8 cellular contexts compared by ENCODE assay signal in genomic region chr17:68020451-68020779, GRCh38. TPM values are rescaled to one million over a fixed set of nuclear protein-coding genes. Genes with fewer than 3 reads are reported as not detected.
DNase-seq lines count a peak whose midpoint lies in the region; ATAC-seq lines count a peak whose summit lies in the region.

No MANE protein-coding gene starts in this region.

- peaks cover 4% of the 10 kb centered on the region for H3K36me3 Mint-ChIP-seq in stimulated activated naive CD8-positive, alpha-beta T cell treated with anti-CD3 and anti-CD28 coated beads, Interleukin-15, Interleukin-2, amounts not matched to agents 100 ng/mL and 50 ng/mL, for 24 hours (ENCODE audit: low read depth)

- H3K27me3 ChIP-seq in neuron (ENCODE audit: insufficient read depth, low read length): no peaks in the 10 kb centered on the region

- H3K27ac Mint-ChIP-seq in stimulated activated naive CD8-positive, alpha-beta T cell treated with anti-CD3 and anti-CD28 coated beads, Interleukin-15, Interleukin-2, amounts not matched to agents 100 ng/mL and 50 ng/mL, for 24 hours: peak overlapping the region; percentile 97

- peaks cover 4% of the 10 kb centered on the region for H3K4me1 ChIP-seq in neuron (ENCODE audit: insufficient read depth, low read length)

- H3K4me3 Mint-ChIP-seq in stimulated activated naive CD8-positive, alpha-beta T cell treated with anti-CD3 and anti-CD28 coated beads, Interleukin-15, Interleukin-2, amounts not matched to agents 100 ng/mL and 50 ng/mL, for 24 hours: peak overlapping the region; percentile 91

- no peak for ATAC-seq in stimulated activated naive CD8-positive, alpha-beta T cell treated with anti-CD3 and anti-CD28 coated beads, Interleukin-15, Interleukin-2, amounts not matched to agents 100 U/mL and 50 U/mL, for 24 hours
- peak; percentile 37 for ATAC-seq in esophagus mucosa

- H2AFZ ChIP-seq in neuron (ENCODE audit: low read depth, low read length): peak overlapping the region; percentile 90

- H3K9me3 Mint-ChIP-seq in stimulated activated naive CD8-positive, alpha-beta T cell treated with anti-CD3 and anti-CD28 coated beads, Interleukin-15, Interleukin-2, amounts not matched to agents 100 ng/mL and 50 ng/mL, for 24 hours: no peaks in the 10 kb centered on the region

- no peak for DNase-seq in stimulated activated naive CD8-positive, alpha-beta T cell treated with anti-CD3 and anti-CD28 coated beads, Interleukin-15, Interleukin-2, amounts not matched to agents 100 U/mL and 50 U/mL, for 24 hours
- DNase-seq in RKO (ENCODE audit: low spot score): peak; percentile 39
- DNase-seq in GM03348 (ENCODE audit: low spot score): no peak
- no peak for DNase-seq in globus pallidus (ENCODE audit: low spot score)
- no peak for DNase-seq in germinal center (ENCODE audit: low spot score)

- peak overlapping the region; percentile 74 for H3K4me3 ChIP-seq in neuron (ENCODE audit: low read length)

- H3K9me3 ChIP-seq in neuron (ENCODE audit: low read length): no peaks in the 10 kb centered on the region

- H3K27me3 Mint-ChIP-seq in stimulated activated naive CD8-positive, alpha-beta T cell treated with anti-CD3 and anti-CD28 coated beads, Interleukin-15, Interleukin-2, amounts not matched to agents 100 ng/mL and 50 ng/mL, for 24 hours: peaks cover 4% of the 10 kb centered on the region

- peaks cover 20% of the 10 kb centered on the region for H3K4me1 Mint-ChIP-seq in stimulated activated naive CD8-positive, alpha-beta T cell treated with anti-CD3 and anti-CD28 coated beads, Interleukin-15, Interleukin-2, amounts not matched to agents 100 ng/mL and 50 ng/mL, for 24 hours (ENCODE audit: low read depth)

- no peaks in the 10 kb centered on the region for H3K36me3 ChIP-seq in neuron (ENCODE audit: insufficient read depth, low read length)

RNA-seq across cellular contexts. Expression of gene KPNA2, which starts 15.1 kb away (rescaled TPM):
- total RNA-seq in esophagus mucosa: 85.5 TPM

RNA-seq across cellular contexts. Expression of gene C17orf58, which starts 24.1 kb away (rescaled TPM):
- 5.9 TPM for total RNA-seq in esophagus mucosa
